In the genomic region with DNA sequence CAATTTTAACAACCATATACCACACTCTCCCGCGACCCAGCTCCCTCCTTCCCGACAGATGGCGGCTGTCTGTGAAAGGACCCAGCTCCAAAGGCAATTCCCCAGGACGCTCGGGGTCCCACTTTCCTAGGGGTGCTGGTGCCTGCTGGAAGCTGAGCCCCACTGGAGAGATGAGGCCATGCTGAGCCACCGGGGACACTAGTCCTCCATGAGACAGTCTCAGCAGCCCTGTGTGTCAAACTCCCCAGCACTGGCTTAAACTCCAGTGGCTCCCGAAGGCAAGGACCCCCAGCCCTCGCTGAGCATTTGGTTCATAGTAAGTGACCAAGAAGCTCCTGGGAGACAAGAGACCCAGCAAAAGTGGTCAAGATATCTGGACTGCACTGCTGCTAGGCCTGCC, we compare ENCODE assay signal across 18 cellular contexts. TPM values are rescaled to one million over a fixed set of nuclear protein-coding genes. Genes with fewer than 3 reads are reported as not detected.
A peak's percentile ranks its signal among the peaks of the same experiment; 100 is the strongest.
DNase-seq lines count a peak whose midpoint lies in the region; ATAC-seq and TF ChIP-seq lines count a peak whose summit lies in the region.
"Had no signal": no experiment of that assay in that cellular context is flagged by ENCODE, and none has a peak within 500 bp of the region (broad histone marks: within the 10 kb centered on the region; RNA-seq: fewer than 3 reads in every experiment).

No MANE protein-coding gene starts in this region.

- H3K9me3 ChIP-seq in WERI-Rb-1 (ENCODE audit: severe bottlenecking): no peaks in the 10 kb centered on the region
- H3K9me3 ChIP-seq: A549 had no signal

- no peaks in the 10 kb centered on the region for H3K27me3 ChIP-seq in WERI-Rb-1 (ENCODE audit: insufficient read depth, low read depth, severe bottlenecking)

- H3K4me3 ChIP-seq in WERI-Rb-1 (ENCODE audit: low read depth, low read length): no peak overlapping the region
- H3K4me3 ChIP-seq: A549, GM23248, K562 had no signal

- no peaks in the 10 kb centered on the region for H3K36me3 ChIP-seq in WERI-Rb-1

- peak; percentile 38 for DNase-seq in NCI-H82 (lab: John Stamatoyannopoulos, UW)
- no peak for DNase-seq in NCI-H82 treated with DMSO at 0.1 percent for 48 hours (lab: John Stamatoyannopoulos, UW; ENCODE audit: unreplicated experiment)
- peak; percentile 26 for DNase-seq in WERI-Rb-1
- peak; percentile 70 for DNase-seq in posterior vena cava (ENCODE audit: low spot score)
- DNase-seq in GM10266 (ENCODE audit: extremely low spot score): no peak
- DNase-seq in left cardiac atrium: no peak
- DNase-seq: AML-193; CD4-positive, alpha-beta memory T cell; DMS79 treated with DMSO at 0.1 percent for 48 hours; GF-D8; GM23248; HCEC 1CT had no signal

- intact Hi-C loops in posterior vena cava (cut with DNase I) (no loop called here), left cardiac atrium (cut with DNase I) (no loop called here)

- ATAC-seq in SK-N-SH treated with all-trans-retinoic acid at 6 μM for 48 hours (no peak), left cardiac atrium (no peak)
- ATAC-seq: A549, K562 had no signal

- TF ChIP-seq CTCF in WERI-Rb-1 (IDR thresholded peaks at IDR 0.05; ENCODE audit: low read depth, low read length) (peak; percentile 71), GM10266 (IDR thresholded peaks at IDR 0.05; ENCODE audit: control insufficient read depth, insufficient read depth, low read depth, missing control alignments) (no peak)

- peak overlapping the region; percentile 25 for H3K27ac ChIP-seq in WERI-Rb-1
- H3K27ac ChIP-seq: 22Rv1, A549, C4-2B, GM23248, HL-60 had no signal

TF ChIP-seq in SK-N-SH treated with all-trans-retinoic acid at 6 μM for 48 hours, 23 proteins besides CTCF, POLR2A, EP300 and RAD21:
- TF ChIP-seq ARNTL (CRISPR knock-in tag; IDR thresholded peaks at IDR 0.05; ENCODE audit: borderline replicate concordance, low read depth): no peak
- no peak for TF ChIP-seq ZFP30 (CRISPR knock-in tag; IDR thresholded peaks at IDR 0.05)
- no peak for TF ChIP-seq ZC3H10 (CRISPR knock-in tag; IDR thresholded peaks at IDR 0.05)
- TF ChIP-seq, protein P1, sequence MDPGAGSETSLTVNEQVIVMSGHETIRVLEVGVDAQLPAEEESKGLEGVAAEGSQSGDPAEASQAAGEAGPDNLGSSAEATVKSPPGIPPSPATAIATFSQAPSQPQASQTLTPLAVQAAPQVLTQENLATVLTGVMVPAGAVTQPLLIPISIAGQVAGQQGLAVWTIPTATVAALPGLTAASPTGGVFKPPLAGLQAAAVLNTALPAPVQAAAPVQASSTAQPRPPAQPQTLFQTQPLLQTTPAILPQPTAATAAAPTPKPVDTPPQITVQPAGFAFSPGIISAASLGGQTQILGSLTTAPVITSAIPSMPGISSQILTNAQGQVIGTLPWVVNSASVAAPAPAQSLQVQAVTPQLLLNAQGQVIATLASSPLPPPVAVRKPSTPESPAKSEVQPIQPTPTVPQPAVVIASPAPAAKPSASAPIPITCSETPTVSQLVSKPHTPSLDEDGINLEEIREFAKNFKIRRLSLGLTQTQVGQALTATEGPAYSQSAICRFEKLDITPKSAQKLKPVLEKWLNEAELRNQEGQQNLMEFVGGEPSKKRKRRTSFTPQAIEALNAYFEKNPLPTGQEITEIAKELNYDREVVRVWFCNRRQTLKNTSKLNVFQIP (CRISPR knock-in tag; IDR thresholded peaks at IDR 0.05; ENCODE audit: borderline replicate concordance, low read depth): no peak
- no peak for TF ChIP-seq TOX (CRISPR knock-in tag; IDR thresholded peaks at IDR 0.05; ENCODE audit: borderline replicate concordance)
- TF ChIP-seq, protein P2, sequence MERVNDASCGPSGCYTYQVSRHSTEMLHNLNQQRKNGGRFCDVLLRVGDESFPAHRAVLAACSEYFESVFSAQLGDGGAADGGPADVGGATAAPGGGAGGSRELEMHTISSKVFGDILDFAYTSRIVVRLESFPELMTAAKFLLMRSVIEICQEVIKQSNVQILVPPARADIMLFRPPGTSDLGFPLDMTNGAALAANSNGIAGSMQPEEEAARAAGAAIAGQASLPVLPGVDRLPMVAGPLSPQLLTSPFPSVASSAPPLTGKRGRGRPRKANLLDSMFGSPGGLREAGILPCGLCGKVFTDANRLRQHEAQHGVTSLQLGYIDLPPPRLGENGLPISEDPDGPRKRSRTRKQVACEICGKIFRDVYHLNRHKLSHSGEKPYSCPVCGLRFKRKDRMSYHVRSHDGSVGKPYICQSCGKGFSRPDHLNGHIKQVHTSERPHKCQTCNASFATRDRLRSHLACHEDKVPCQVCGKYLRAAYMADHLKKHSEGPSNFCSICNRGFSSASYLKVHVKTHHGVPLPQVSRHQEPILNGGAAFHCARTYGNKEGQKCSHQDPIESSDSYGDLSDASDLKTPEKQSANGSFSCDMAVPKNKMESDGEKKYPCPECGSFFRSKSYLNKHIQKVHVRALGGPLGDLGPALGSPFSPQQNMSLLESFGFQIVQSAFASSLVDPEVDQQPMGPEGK (CRISPR knock-in tag; IDR thresholded peaks at IDR 0.05; ENCODE audit: borderline replicate concordance): no peak
- no peak for TF ChIP-seq TCF4 (CRISPR knock-in tag; IDR thresholded peaks at IDR 0.05; ENCODE audit: borderline replicate concordance)
- TF ChIP-seq ZNF565 (CRISPR knock-in tag; conservative IDR thresholded peaks at IDR 0.05; ENCODE audit: low read depth): no peak
- TF ChIP-seq, protein P3, sequence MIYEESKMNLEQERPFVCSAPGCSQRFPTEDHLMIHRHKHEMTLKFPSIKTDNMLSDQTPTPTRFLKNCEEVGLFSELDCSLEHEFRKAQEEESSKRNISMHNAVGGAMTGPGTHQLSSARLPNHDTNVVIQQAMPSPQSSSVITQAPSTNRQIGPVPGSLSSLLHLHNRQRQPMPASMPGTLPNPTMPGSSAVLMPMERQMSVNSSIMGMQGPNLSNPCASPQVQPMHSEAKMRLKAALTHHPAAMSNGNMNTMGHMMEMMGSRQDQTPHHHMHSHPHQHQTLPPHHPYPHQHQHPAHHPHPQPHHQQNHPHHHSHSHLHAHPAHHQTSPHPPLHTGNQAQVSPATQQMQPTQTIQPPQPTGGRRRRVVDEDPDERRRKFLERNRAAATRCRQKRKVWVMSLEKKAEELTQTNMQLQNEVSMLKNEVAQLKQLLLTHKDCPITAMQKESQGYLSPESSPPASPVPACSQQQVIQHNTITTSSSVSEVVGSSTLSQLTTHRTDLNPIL (CRISPR knock-in tag; IDR thresholded peaks at IDR 0.05; ENCODE audit: low read depth): no peak
- no peak for TF ChIP-seq ZNF70 (CRISPR knock-in tag; IDR thresholded peaks at IDR 0.05)
- no peak for TF ChIP-seq PPARA (CRISPR knock-in tag; IDR thresholded peaks at IDR 0.05; ENCODE audit: borderline replicate concordance)
- TF ChIP-seq, protein P4, sequence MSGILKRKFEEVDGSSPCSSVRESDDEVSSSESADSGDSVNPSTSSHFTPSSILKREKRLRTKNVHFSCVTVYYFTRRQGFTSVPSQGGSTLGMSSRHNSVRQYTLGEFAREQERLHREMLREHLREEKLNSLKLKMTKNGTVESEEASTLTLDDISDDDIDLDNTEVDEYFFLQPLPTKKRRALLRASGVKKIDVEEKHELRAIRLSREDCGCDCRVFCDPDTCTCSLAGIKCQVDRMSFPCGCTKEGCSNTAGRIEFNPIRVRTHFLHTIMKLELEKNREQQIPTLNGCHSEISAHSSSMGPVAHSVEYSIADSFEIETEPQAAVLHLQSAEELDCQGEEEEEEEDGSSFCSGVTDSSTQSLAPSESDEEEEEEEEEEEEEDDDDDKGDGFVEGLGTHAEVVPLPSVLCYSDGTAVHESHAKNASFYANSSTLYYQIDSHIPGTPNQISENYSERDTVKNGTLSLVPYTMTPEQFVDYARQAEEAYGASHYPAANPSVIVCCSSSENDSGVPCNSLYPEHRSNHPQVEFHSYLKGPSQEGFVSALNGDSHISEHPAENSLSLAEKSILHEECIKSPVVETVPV (CRISPR knock-in tag; IDR thresholded peaks at IDR 0.05): no peak
- no peak for TF ChIP-seq OSR1 (CRISPR knock-in tag; IDR thresholded peaks at IDR 0.05)
- TF ChIP-seq ISL1 (CRISPR knock-in tag; IDR thresholded peaks at IDR 0.05): no peak
- TF ChIP-seq, protein P5, sequence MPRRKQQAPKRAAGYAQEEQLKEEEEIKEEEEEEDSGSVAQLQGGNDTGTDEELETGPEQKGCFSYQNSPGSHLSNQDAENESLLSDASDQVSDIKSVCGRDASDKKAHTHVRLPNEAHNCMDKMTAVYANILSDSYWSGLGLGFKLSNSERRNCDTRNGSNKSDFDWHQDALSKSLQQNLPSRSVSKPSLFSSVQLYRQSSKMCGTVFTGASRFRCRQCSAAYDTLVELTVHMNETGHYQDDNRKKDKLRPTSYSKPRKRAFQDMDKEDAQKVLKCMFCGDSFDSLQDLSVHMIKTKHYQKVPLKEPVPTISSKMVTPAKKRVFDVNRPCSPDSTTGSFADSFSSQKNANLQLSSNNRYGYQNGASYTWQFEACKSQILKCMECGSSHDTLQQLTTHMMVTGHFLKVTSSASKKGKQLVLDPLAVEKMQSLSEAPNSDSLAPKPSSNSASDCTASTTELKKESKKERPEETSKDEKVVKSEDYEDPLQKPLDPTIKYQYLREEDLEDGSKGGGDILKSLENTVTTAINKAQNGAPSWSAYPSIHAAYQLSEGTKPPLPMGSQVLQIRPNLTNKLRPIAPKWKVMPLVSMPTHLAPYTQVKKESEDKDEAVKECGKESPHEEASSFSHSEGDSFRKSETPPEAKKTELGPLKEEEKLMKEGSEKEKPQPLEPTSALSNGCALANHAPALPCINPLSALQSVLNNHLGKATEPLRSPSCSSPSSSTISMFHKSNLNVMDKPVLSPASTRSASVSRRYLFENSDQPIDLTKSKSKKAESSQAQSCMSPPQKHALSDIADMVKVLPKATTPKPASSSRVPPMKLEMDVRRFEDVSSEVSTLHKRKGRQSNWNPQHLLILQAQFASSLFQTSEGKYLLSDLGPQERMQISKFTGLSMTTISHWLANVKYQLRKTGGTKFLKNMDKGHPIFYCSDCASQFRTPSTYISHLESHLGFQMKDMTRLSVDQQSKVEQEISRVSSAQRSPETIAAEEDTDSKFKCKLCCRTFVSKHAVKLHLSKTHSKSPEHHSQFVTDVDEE (CRISPR knock-in tag; IDR thresholded peaks at IDR 0.05): no peak
- TF ChIP-seq RARB (CRISPR knock-in tag; IDR thresholded peaks at IDR 0.05): no peak
- TF ChIP-seq CSDC2 (CRISPR knock-in tag; IDR thresholded peaks at IDR 0.05): no peak
- TF ChIP-seq SNAI2 (CRISPR knock-in tag; IDR thresholded peaks at IDR 0.05): no peak
- TF ChIP-seq GLIS3 (CRISPR knock-in tag; IDR thresholded peaks at IDR 0.05): no peak
- TF ChIP-seq ESRRG (CRISPR knock-in tag; IDR thresholded peaks at IDR 0.05): no peak
TF ChIP-seq in SK-N-SH treated with all-trans-retinoic acid at 6 μM for 48 hours: peak in this region for 0.

RNA-seq across cellular contexts. Expression of a gene that starts 52.1 kb away (rescaled TPM):
- total RNA-seq in posterior vena cava (10 to 100 TPM; 14.2 to 19.2 TPM), left cardiac atrium (1 to 10 TPM; 5.6 to 7.7 TPM)
- total RNA-seq: CD4-positive, alpha-beta memory T cell had no signal

Comparison
In these comparisons a context has a peak if more than half of its experiments do, and no peak if none do; other contexts are left out.
1. DNase-seq: peak in NCI-H82 (single experiment), WERI-Rb-1 (single experiment) and posterior vena cava (single experiment); none in NCI-H82 treated with DMSO at 0.1 percent for 48 hours (single experiment), GM10266 (single experiment) and left cardiac atrium (single experiment).